1 cellular context compared by ENCODE assay signal in the genomic region with DNA sequence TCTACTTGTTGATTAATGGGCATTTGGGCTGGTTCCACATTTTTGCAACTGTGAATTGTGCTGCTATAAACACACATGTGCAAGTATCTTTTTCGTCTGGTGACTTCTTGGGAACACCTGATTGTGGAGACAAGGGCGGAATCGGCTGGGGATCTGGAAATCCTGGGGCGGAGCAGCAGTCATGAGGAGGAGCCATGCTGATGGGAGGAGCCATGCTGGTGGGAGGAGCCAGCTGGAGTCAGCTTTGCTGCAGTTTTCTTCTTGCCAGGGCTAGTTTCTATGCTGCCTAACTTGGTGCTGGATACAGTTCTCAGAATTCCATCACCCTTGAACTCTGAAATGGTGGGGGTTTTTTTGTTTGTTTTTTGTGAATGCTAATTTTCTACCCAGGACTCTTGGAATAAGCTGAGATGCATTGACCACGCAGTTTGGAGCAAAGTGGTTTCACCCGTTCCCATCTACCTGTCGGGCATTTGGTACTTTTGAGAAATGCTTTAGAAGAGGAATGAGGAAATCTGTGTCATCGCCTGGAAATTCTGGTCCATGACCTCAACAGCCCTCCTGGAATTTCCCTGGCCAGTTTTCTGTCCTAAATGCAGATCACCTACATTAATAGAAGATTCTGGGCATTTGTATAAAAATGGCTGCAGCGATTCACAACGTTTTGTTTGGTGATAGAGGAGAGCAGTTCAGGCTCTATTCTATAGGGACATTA.
TF ChIP-seq lines count a peak whose summit lies in the region.

No MANE protein-coding gene starts in this region.

TF ChIP-seq in K562, 482 proteins besides CTCF, POLR2A, EP300 and RAD21:
- TF ChIP-seq, protein P1, sequence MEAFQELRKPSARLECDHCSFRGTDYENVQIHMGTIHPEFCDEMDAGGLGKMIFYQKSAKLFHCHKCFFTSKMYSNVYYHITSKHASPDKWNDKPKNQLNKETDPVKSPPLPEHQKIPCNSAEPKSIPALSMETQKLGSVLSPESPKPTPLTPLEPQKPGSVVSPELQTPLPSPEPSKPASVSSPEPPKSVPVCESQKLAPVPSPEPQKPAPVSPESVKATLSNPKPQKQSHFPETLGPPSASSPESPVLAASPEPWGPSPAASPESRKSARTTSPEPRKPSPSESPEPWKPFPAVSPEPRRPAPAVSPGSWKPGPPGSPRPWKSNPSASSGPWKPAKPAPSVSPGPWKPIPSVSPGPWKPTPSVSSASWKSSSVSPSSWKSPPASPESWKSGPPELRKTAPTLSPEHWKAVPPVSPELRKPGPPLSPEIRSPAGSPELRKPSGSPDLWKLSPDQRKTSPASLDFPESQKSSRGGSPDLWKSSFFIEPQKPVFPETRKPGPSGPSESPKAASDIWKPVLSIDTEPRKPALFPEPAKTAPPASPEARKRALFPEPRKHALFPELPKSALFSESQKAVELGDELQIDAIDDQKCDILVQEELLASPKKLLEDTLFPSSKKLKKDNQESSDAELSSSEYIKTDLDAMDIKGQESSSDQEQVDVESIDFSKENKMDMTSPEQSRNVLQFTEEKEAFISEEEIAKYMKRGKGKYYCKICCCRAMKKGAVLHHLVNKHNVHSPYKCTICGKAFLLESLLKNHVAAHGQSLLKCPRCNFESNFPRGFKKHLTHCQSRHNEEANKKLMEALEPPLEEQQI (IDR thresholded peaks at IDR 0.05) = no peak
- TF ChIP-seq NONO (IDR thresholded peaks at IDR 0.05; ENCODE audit: low read depth in 2 of 2, low read length in 1 of 2) (no peak), ZFP1 (CRISPR knock-in tag; IDR thresholded peaks at IDR 0.05) (no peak), ZBED1 (IDR thresholded peaks at IDR 0.05) (no peak), NRF1 (conservative IDR thresholded peaks at IDR 0.05 in 1 of 2, IDR thresholded peaks at IDR 0.05 in 1 of 2) (no peak), STAT5B (CRISPR knock-in tag; IDR thresholded peaks at IDR 0.05) (no peak), NCOA4 (IDR thresholded peaks at IDR 0.05; ENCODE audit: partially characterized antibody) (no peak), CBFB (CRISPR knock-in tag; IDR thresholded peaks at IDR 0.05) (no peak)
